In genomic region chr1:87508247-87508646, GRCh38 we compare ENCODE assay signal across 16 cellular contexts.
"Had no signal": no experiment of that assay in that cellular context is flagged by ENCODE, and none has a peak within 500 bp of the region (broad histone marks: within the 10 kb centered on the region; RNA-seq: fewer than 3 reads in every experiment).

No MANE protein-coding gene starts in this region.

- H3K36me3 ChIP-seq: gastrocnemius medialis, heart right ventricle, right lobe of liver, spleen, upper lobe of right lung had no signal

- H3K9me3 ChIP-seq: gastrocnemius medialis, heart right ventricle, right lobe of liver, spleen, testis, upper lobe of right lung had no signal

- ATAC-seq: activated CD4-positive, alpha-beta T cell treated with anti-CD3 and anti-CD28 coated beads for 36 hours; esophagus mucosa; gastrocnemius medialis; left lobe of liver; right lobe of liver; stimulated activated naive CD8-positive, alpha-beta T cell treated with anti-CD3 and anti-CD28 coated beads, Interleukin-15, amount 100 ng/mL, for 72 hours; upper lobe of right lung had no signal

- H3K27ac ChIP-seq: coronary artery, gastrocnemius medialis, heart right ventricle, right lobe of liver, spleen, testis, upper lobe of right lung had no signal

- H3K4me3 ChIP-seq: coronary artery, gastrocnemius medialis, heart right ventricle, right lobe of liver, spleen, testis, upper lobe of right lung had no signal

- H3K27me3 ChIP-seq: gastrocnemius medialis, heart right ventricle, right lobe of liver, spleen, testis, upper lobe of right lung had no signal

- DNase-seq: activated CD4-positive, alpha-beta memory T cell treated with anti-CD3 and anti-CD28 coated beads, Interleukin-2, amount 10 ng/mL, durations not matched to agents 7 days and 5 days; activated CD4-positive, alpha-beta T cell treated with anti-CD3 and anti-CD28 coated beads for 36 hours; activated naive CD4-positive, alpha-beta T cell treated with anti-CD3 and anti-CD28 coated beads, Interleukin-2, amount 50 U/mL, for 16 hours; activated T-cell treated with anti-CD3 and anti-CD28 coated beads, Interleukin-2, amount 50 U/mL, for 24 hours; central memory CD4-positive, alpha-beta T cell; gastrocnemius medialis; heart right ventricle; islet precursor cell; right lobe of liver; spleen; stimulated activated naive CD8-positive, alpha-beta T cell treated with anti-CD3 and anti-CD28 coated beads, Interleukin-15, amount 100 ng/mL, for 72 hours; testis; upper lobe of right lung had no signal

- H3K4me1 ChIP-seq: gastrocnemius medialis, right lobe of liver, spleen, testis had no signal
